7 cellular contexts compared by ENCODE assay signal in genomic region chr1:120634816-120635806, GRCh38.
DNase-seq lines count a peak whose midpoint lies in the region; ATAC-seq, FAIRE-seq and TF ChIP-seq lines count a peak whose summit lies in the region.
"Not testable (repeated sequence)": the region's sequence is repeated elsewhere in the genome, so short reads cannot be mapped to it uniquely, and the experiment has no call there.

No MANE protein-coding gene starts in this region.

- WGBS in IMR-90 (ENCODE audit: extremely low coverage in 2 of 2, insufficient read length in 1 of 2), 2 experiments = no CpG with 5 or more reads among the region's 5 CpGs
- WGBS in K562 (ENCODE audit: insufficient coverage, low coverage, missing lambda C conversion rate) = no CpG with 5 or more reads among the region's 5 CpGs

- H3K27ac ChIP-seq in IMR-90 (ENCODE audit: insufficient read depth, low read length); RWPE2 (ENCODE audit: poor library complexity, severe bottlenecking); K562 (ENCODE audit: extremely low read depth, low read depth, low read length); left lung: not testable (repeated sequence)

- H3K79me1 ChIP-seq in IMR-90 (ENCODE audit: low read depth in 1 of 2, low read length in 2 of 2) = not testable (repeated sequence)

- DNase-seq in IMR-90; RWPE2 (ENCODE audit: low spot score); K562 (ENCODE audit: extremely low read depth in 1 of 4, low spot score in 3 of 4); Right ventricle myocardium superior; left cardiac atrium; left lung; sciatic nerve (ENCODE audit: low spot score): not testable (repeated sequence)

- H4K5ac ChIP-seq in IMR-90 (ENCODE audit: low read depth, low read length) = not testable (repeated sequence)

- H3K27me3 ChIP-seq in IMR-90 (ENCODE audit: control insufficient read depth, insufficient read depth, low read length); RWPE2 (ENCODE audit: insufficient read depth, poor library complexity, severe bottlenecking); K562 (ENCODE audit: control insufficient read depth in 2 of 2, insufficient read depth in 2 of 2, low read length in 2 of 2); left lung: not testable (repeated sequence)

- not testable (repeated sequence) for TF ChIP-seq RAD21 in IMR-90 (IDR thresholded peaks at IDR 0.05; ENCODE audit: low read length); K562 (CRISPR knock-in tag; conservative IDR thresholded peaks at IDR 0.05 in 1 of 2, IDR thresholded peaks at IDR 0.05 in 1 of 2)

- H3K9me3 ChIP-seq in IMR-90 (ENCODE audit: control insufficient read depth, insufficient read depth, low read length); RWPE2 (ENCODE audit: severe bottlenecking); K562 (replicated peaks; ENCODE audit: control insufficient read depth, insufficient read depth, low read depth, low read length); left lung: not testable (repeated sequence)

- H3K18ac ChIP-seq in IMR-90 (ENCODE audit: low read depth, low read length) = not testable (repeated sequence)

- H3K56ac ChIP-seq in IMR-90 (ENCODE audit: extremely low read depth, insufficient read depth, low read length) = not testable (repeated sequence)

- TF ChIP-seq POLR2A in IMR-90 (IDR thresholded peaks at IDR 0.05; ENCODE audit: low read depth, low read length); K562 (conservative IDR thresholded peaks at IDR 0.05): not testable (repeated sequence)

- not testable (repeated sequence) for H3K9me1 ChIP-seq in IMR-90 (ENCODE audit: insufficient read depth, low read length); K562 (ENCODE audit: control insufficient read depth, insufficient read depth, low read length)

- in situ Hi-C loops in IMR-90 (cut with MboI; ENCODE audit: low sequenced_read_pairs); K562 (cut with MboI): not testable (repeated sequence)

- not testable (repeated sequence) for H2AK9ac ChIP-seq in IMR-90 (replicated peaks; ENCODE audit: low read depth, low read length, poor library complexity)

- intact Hi-C loops in IMR-90 (cut with micrococcal nuclease); K562 (cut with micrococcal nuclease); Right ventricle myocardium superior (cut with DNase I); left cardiac atrium (cut with DNase I); left lung (cut with DNase I); sciatic nerve (cut with DNase I): not testable (repeated sequence)

- not testable (repeated sequence) for H4K20me1 ChIP-seq in IMR-90 (ENCODE audit: insufficient read depth, low read length); K562 (replicated peaks; ENCODE audit: control insufficient read depth, insufficient read depth, low read length)

- not testable (repeated sequence) for TF ChIP-seq EP300 in K562 (IDR thresholded peaks at IDR 0.05; ENCODE audit: low read length)

- H2AFZ ChIP-seq in IMR-90 (replicated peaks; ENCODE audit: low read length, poor library complexity); K562 (ENCODE audit: low read depth, low read length): not testable (repeated sequence)

- not testable (repeated sequence) for H2AK5ac ChIP-seq in IMR-90 (ENCODE audit: low read depth, low read length)

- FAIRE-seq in K562 (lab: Jason Lieb, UNC) = not testable (repeated sequence)

- H2BK15ac ChIP-seq in IMR-90 (ENCODE audit: low read depth, low read length) = not testable (repeated sequence)

- not testable (repeated sequence) for H4K91ac ChIP-seq in IMR-90 (ENCODE audit: insufficient read depth, low read depth, low read length)

- not testable (repeated sequence) for H3K14ac ChIP-seq in IMR-90 (replicated peaks; ENCODE audit: low read depth, low read length)

- not testable (repeated sequence) for H3K4ac ChIP-seq in IMR-90 (ENCODE audit: low read depth, low read length)

- not testable (repeated sequence) for H3K4me3 ChIP-seq in IMR-90 (ENCODE audit: insufficient read depth, low read depth, low read length); RWPE2 (ENCODE audit: severe bottlenecking); K562; left lung

- H4K8ac ChIP-seq in IMR-90 (ENCODE audit: low read depth in 2 of 2, low read length in 2 of 2) = not testable (repeated sequence)

- not testable (repeated sequence) for H3K36me3 ChIP-seq in IMR-90 (ENCODE audit: control insufficient read depth, insufficient read depth, low read length); RWPE2 (ENCODE audit: low read depth); K562 (ENCODE audit: control insufficient read depth, insufficient read depth, low read length); left lung

- H3K4me2 ChIP-seq in IMR-90 (ENCODE audit: low read depth, low read length); K562 (ENCODE audit: insufficient read depth, low read length): not testable (repeated sequence)

- dilution Hi-C loops in IMR-90 (cut with HindIII; ENCODE audit: low sequenced_read_pairs, unreplicated experiment) = not testable (repeated sequence)

- BruUV-seq in IMR-90 (replicated peaks; lab: Mats Ljungman, UMichigan); K562 (replicated peaks; lab: Mats Ljungman, UMichigan): not testable (repeated sequence)

- CTCF ChIA-PET in IMR-90 (lab: Yijun Ruan, JAX); K562 (lab: Yijun Ruan, JAX; ENCODE audit: low intra/inter-chr PET ratio): not testable (repeated sequence)

- not testable (repeated sequence) for H2BK5ac ChIP-seq in IMR-90 (ENCODE audit: low read depth, low read length, poor library complexity, severe bottlenecking)

- ATAC-seq in IMR-90 (ENCODE audit: low read depth) (peak; percentile 80), RWPE2 (ENCODE audit: low read depth) (peak; percentile 92), K562 (peak; percentile 88), Right ventricle myocardium superior (ENCODE audit: poor library complexity) (peak; percentile 51), left cardiac atrium (peak; percentile 65 to 89), left lung (peak; percentile 90), sciatic nerve (peak; percentile 95)

- POLR2A ChIA-PET in IMR-90 (lab: Charles Lee; ENCODE audit: unreplicated experiment); K562 (lab: Yijun Ruan, JAX): not testable (repeated sequence)

- not testable (repeated sequence) for H3K23ac ChIP-seq in IMR-90 (ENCODE audit: low read depth, low read length)

- H3K9ac ChIP-seq in IMR-90 (ENCODE audit: low read depth, low read length); K562 (ENCODE audit: insufficient read depth in 1 of 2, low read depth in 2 of 2, low read length in 2 of 2): not testable (repeated sequence)

- not testable (repeated sequence) for H3K79me2 ChIP-seq in K562 (ENCODE audit: control insufficient read depth, insufficient read depth, low read length)

- not testable (repeated sequence) for H3K4me1 ChIP-seq in IMR-90 (ENCODE audit: control insufficient read depth, insufficient read depth, low read length); RWPE2 (ENCODE audit: insufficient read depth, poor library complexity, severe bottlenecking); K562 (replicated peaks in 1 of 2; ENCODE audit: control insufficient read depth in 2 of 2, insufficient read depth in 2 of 2, low read length in 2 of 2); left lung

- H2BK120ac ChIP-seq in IMR-90 (ENCODE audit: low read depth, low read length) = not testable (repeated sequence)

- TF ChIP-seq CTCF in IMR-90 (conservative IDR thresholded peaks at IDR 0.05; ENCODE audit: low read depth, low read length); RWPE2 (IDR thresholded peaks at IDR 0.05; ENCODE audit: poor library complexity, severe bottlenecking); K562 (IDR thresholded peaks at IDR 0.05 in 2 of 3, conservative IDR thresholded peaks at IDR 0.05 in 1 of 3; ENCODE audit: insufficient read depth in 2 of 3, low read depth in 1 of 3, low read length in 3 of 3); left lung (IDR thresholded peaks at IDR 0.05): not testable (repeated sequence)

- H2BK20ac ChIP-seq in IMR-90 (ENCODE audit: low read depth, low read length) = not testable (repeated sequence)
